9 cellular contexts compared by ENCODE assay signal in genomic region chr3:31247850-31248618, GRCh38.
DNase-seq lines count a peak whose midpoint lies in the region; ATAC-seq and TF ChIP-seq lines count a peak whose summit lies in the region.
"Had no signal": no experiment of that assay in that cellular context is flagged by ENCODE, and none has a peak within 500 bp of the region (broad histone marks: within the 10 kb centered on the region; RNA-seq: fewer than 3 reads in every experiment).

No MANE protein-coding gene starts in this region.

- POLR2A ChIA-PET in HEK293 (lab: Yijun Ruan, JAX) = no interaction called here
- POLR2A ChIA-PET in WTC11 (lab: Charles Lee) = interaction anchor here (0.6 kb wide), 1 partner anchor 80 kb away, joined by 3 read pairs; no protein-coding TSS in a partner anchor

- no peak for TF ChIP-seq POLR2A in ovary (IDR thresholded peaks at IDR 0.05)

- no peaks in the 10 kb centered on the region for H3K36me3 Mint-ChIP-seq in WTC11

- H3K27me3 Mint-ChIP-seq in WTC11 (ENCODE audit: low read depth) = no peaks in the 10 kb centered on the region

- ATAC-seq in GM18867 (IDR thresholded peaks at IDR 0.05; ENCODE audit: unreplicated experiment) (peak; percentile 55), WTC11 (no peak), SK-N-SH treated with all-trans-retinoic acid at 6 μM for 48 hours (no peak)

- H3K9me3 Mint-ChIP-seq in WTC11 = peaks cover 4% of the 10 kb centered on the region; the same call in 1 of the 2 replicates

- intact Hi-C loops in ovary (cut with DNase I) = no loop called here

- H3K36me3 ChIP-seq in HEK293 (ENCODE audit: control insufficient read depth in 2 of 2, insufficient read depth in 1 of 2, low read length in 2 of 2) (no peaks in the 10 kb centered on the region), ovary (no peaks in the 10 kb centered on the region)
- no peaks in the 10 kb centered on the region for H3K36me3 ChIP-seq in effector memory CD4-positive, alpha-beta T cell (ENCODE audit: control insufficient read depth, insufficient read depth, low read length)

- H3K27me3 ChIP-seq in ovary = no peaks in the 10 kb centered on the region
- no peaks in the 10 kb centered on the region for H3K27me3 ChIP-seq in effector memory CD4-positive, alpha-beta T cell (replicated peaks; ENCODE audit: control insufficient read depth, insufficient read depth, low read length, poor library complexity, severe bottlenecking)

- DNase-seq in NCI-H146 treated with DMSO at 0.1 percent for 48 hours (lab: John Stamatoyannopoulos, UW; ENCODE audit: unreplicated experiment) (peak; percentile 77), kidney tubule cell (ENCODE audit: low spot score) (peak; percentile 38), WTC11 (ENCODE audit: low spot score) (no peak), ovary (no peak)
- DNase-seq in effector memory CD4-positive, alpha-beta T cell = no peak
- DNase-seq: RPMI8226 had no signal

- H3K9me3 ChIP-seq in HEK293 (ENCODE audit: control insufficient read depth, insufficient read depth, low read depth, low read length) (no peaks in the 10 kb centered on the region), ovary (no peaks in the 10 kb centered on the region)
- no peaks in the 10 kb centered on the region for H3K9me3 ChIP-seq in effector memory CD4-positive, alpha-beta T cell (ENCODE audit: control insufficient read depth, low read length)

- H3K4me1 ChIP-seq in HEK293 (ENCODE audit: control insufficient read depth, insufficient read depth, low read length) (no peaks in the 10 kb centered on the region), ovary (ENCODE audit: insufficient read depth) (no peaks in the 10 kb centered on the region)
- H3K4me1 ChIP-seq in effector memory CD4-positive, alpha-beta T cell (ENCODE audit: control insufficient read depth, insufficient read depth, low read length, poor library complexity, severe bottlenecking) = no peaks in the 10 kb centered on the region

- TF ChIP-seq CTCF in HEK293 (tag by site-specific recombination; IDR thresholded peaks at IDR 0.05) (no peak), WTC11 (IDR thresholded peaks at IDR 0.05) (no peak), ovary (IDR thresholded peaks at IDR 0.05) (no peak)

- CTCF ChIA-PET in HEK293 (lab: Yijun Ruan, JAX) = no interaction called here
- CTCF ChIA-PET in WTC11 (lab: Charles Lee) = no interaction called here

- 82 to 87% (median 85%) methylated on average over 5 of the region's 5 CpGs for WGBS in ovary, 3 donors

- TF ChIP-seq EP300 in ovary (IDR thresholded peaks at IDR 0.05) = no peak

- no peak overlapping the region for H3K4me3 ChIP-seq in HEK293 (ENCODE audit: low read depth, low read length)
- no peak overlapping the region for H3K4me3 ChIP-seq in ovary
- no peak overlapping the region for H3K4me3 ChIP-seq in effector memory CD4-positive, alpha-beta T cell (ENCODE audit: insufficient read depth, low read depth, low read length, poor library complexity, severe bottlenecking)

- H3K27ac ChIP-seq in HEK293 (ENCODE audit: extremely low read depth, low read depth, low read length) (no peak overlapping the region), ovary (no peak overlapping the region)
- H3K27ac ChIP-seq in effector memory CD4-positive, alpha-beta T cell (ENCODE audit: insufficient read depth, low read length, poor library complexity, severe bottlenecking) = no peak overlapping the region

- no peak overlapping the region for H3K4me3 Mint-ChIP-seq in WTC11

- H3K4me1 Mint-ChIP-seq in WTC11 = peaks cover 8% of the 10 kb centered on the region

- no peak overlapping the region for H3K27ac Mint-ChIP-seq in WTC11

TF ChIP-seq in HEK293, 187 proteins besides CTCF, POLR2A, EP300 and RAD21:
- TF ChIP-seq ZBTB20 (tag by site-specific recombination; IDR thresholded peaks at IDR 0.05) (0 out of 2 replicates have a peak, but pooled peaks have one; percentile 24), ZBTB8A (tag by site-specific recombination; IDR thresholded peaks at IDR 0.05) (no peak)

TF ChIP-seq in WTC11, 78 proteins besides CTCF, POLR2A, EP300 and RAD21 (continues in another document):
- TF ChIP-seq FOXK1 (CRISPR knock-in tag; IDR thresholded peaks at IDR 0.05) (no peak), ZNF416 (CRISPR knock-in tag; IDR thresholded peaks at IDR 0.05) (no peak), ARID4B (CRISPR knock-in tag; IDR thresholded peaks at IDR 0.05; ENCODE audit: borderline replicate concordance) (no peak)

TF ChIP-seq in SK-N-SH treated with all-trans-retinoic acid at 6 μM for 48 hours, 23 proteins besides CTCF, POLR2A, EP300 and RAD21:
- TF ChIP-seq ISL1 (CRISPR knock-in tag; IDR thresholded peaks at IDR 0.05) (no peak), GLIS3 (CRISPR knock-in tag; IDR thresholded peaks at IDR 0.05) (no peak), OSR1 (CRISPR knock-in tag; IDR thresholded peaks at IDR 0.05) (no peak), SNAI2 (CRISPR knock-in tag; IDR thresholded peaks at IDR 0.05) (no peak), ZNF565 (CRISPR knock-in tag; conservative IDR thresholded peaks at IDR 0.05; ENCODE audit: low read depth) (no peak), ZFP30 (CRISPR knock-in tag; IDR thresholded peaks at IDR 0.05) (no peak), CSDC2 (CRISPR knock-in tag; IDR thresholded peaks at IDR 0.05) (no peak), PATZ1 (CRISPR knock-in tag; IDR thresholded peaks at IDR 0.05; ENCODE audit: borderline replicate concordance) (no peak), ZC3H10 (CRISPR knock-in tag; IDR thresholded peaks at IDR 0.05) (no peak), RARB (CRISPR knock-in tag; IDR thresholded peaks at IDR 0.05) (no peak), PPARA (CRISPR knock-in tag; IDR thresholded peaks at IDR 0.05; ENCODE audit: borderline replicate concordance) (no peak), TCF4 (CRISPR knock-in tag; IDR thresholded peaks at IDR 0.05; ENCODE audit: borderline replicate concordance) (no peak), CSRNP3 (CRISPR knock-in tag; IDR thresholded peaks at IDR 0.05) (no peak), ZNF8 (CRISPR knock-in tag; IDR thresholded peaks at IDR 0.05) (no peak), TSHZ2 (CRISPR knock-in tag; IDR thresholded peaks at IDR 0.05) (no peak), TOX (CRISPR knock-in tag; IDR thresholded peaks at IDR 0.05; ENCODE audit: borderline replicate concordance) (no peak), ARNTL (CRISPR knock-in tag; IDR thresholded peaks at IDR 0.05; ENCODE audit: borderline replicate concordance, low read depth) (no peak)

Comparison
In these comparisons a context has a peak if more than half of its experiments do, and no peak if none do; other contexts are left out.
1. DNase-seq: peak in NCI-H146 treated with DMSO at 0.1 percent for 48 hours (single experiment) and kidney tubule cell (single experiment); none in WTC11 (single experiment), ovary (0 of 5) and effector memory CD4-positive, alpha-beta T cell (0 of 3).